Comparison of ENCODE assay signal across 1 cellular context in genomic region chr3:42656680-42657610, GRCh38.
TF ChIP-seq lines count a peak whose summit lies in the region.

No MANE protein-coding gene starts in this region.

TF ChIP-seq in HepG2, 621 proteins besides CTCF, POLR2A, EP300 and RAD21:
- TF ChIP-seq, protein P1, sequence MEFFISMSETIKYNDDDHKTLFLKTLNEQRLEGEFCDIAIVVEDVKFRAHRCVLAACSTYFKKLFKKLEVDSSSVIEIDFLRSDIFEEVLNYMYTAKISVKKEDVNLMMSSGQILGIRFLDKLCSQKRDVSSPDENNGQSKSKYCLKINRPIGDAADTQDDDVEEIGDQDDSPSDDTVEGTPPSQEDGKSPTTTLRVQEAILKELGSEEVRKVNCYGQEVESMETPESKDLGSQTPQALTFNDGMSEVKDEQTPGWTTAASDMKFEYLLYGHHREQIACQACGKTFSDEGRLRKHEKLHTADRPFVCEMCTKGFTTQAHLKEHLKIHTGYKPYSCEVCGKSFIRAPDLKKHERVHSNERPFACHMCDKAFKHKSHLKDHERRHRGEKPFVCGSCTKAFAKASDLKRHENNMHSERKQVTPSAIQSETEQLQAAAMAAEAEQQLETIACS (CRISPR knock-in tag; IDR thresholded peaks at IDR 0.05), result no peak
- no peak for TF ChIP-seq TBX2 (CRISPR knock-in tag; IDR thresholded peaks at IDR 0.05; ENCODE audit: borderline replicate concordance)
TF ChIP-seq in HepG2: peak in this region for 0.
